In the genomic region with DNA sequence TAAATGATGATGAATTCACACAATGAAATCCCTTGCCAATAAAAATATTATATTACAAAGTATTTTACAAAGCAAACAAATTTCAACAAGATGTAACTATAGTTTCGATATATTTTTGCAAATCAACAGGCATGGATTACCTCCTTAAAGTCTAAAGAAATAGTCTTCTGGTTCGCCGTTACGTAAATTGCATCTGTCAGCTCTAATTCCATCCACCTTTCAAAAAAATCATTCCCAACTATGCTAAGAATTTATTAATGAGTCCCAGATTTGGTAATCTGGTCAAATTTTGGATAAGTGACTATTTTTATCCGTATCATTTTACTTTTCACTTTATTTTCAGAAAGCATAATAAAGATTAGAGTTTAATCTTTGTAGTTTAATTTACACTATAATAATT, we compare ENCODE assay signal across 2 cellular contexts.
A peak's percentile ranks its signal among the peaks of the same experiment; 100 is the strongest.
TF ChIP-seq lines count a peak whose summit lies in the region.

No MANE protein-coding gene starts in this region.

TF ChIP-seq in HepG2, 621 proteins besides CTCF, POLR2A, EP300 and RAD21:
- TF ChIP-seq MAFK (conservative IDR thresholded peaks at IDR 0.05 in 1 of 2, IDR thresholded peaks at IDR 0.05 in 1 of 2; ENCODE audit: low read length in 2 of 2), result peak; percentile 18 to 59; a peak in 2 of 4 replicates
- peak; percentile 46; the same call in 1 of the 2 replicates for TF ChIP-seq MAFF (IDR thresholded peaks at IDR 0.05; ENCODE audit: low read depth, low read length)
- TF ChIP-seq, protein P1, sequence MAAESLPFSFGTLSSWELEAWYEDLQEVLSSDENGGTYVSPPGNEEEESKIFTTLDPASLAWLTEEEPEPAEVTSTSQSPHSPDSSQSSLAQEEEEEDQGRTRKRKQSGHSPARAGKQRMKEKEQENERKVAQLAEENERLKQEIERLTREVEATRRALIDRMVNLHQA (CRISPR knock-in tag; IDR thresholded peaks at IDR 0.05), result no peak
- no peak for TF ChIP-seq BORCS8-MEF2B (CRISPR knock-in tag; IDR thresholded peaks at IDR 0.05)

TF ChIP-seq in IMR-90, 13 proteins besides CTCF, POLR2A, EP300 and RAD21:
- no peak for TF ChIP-seq CHD1 (IDR thresholded peaks at IDR 0.05; ENCODE audit: low read depth, low read length)
- TF ChIP-seq MAFK (IDR thresholded peaks at IDR 0.05; ENCODE audit: low read depth, low read length), result peak; percentile 21; the same call in 1 of the 2 replicates
